In genomic region chr21:17783003-17783402, GRCh38 we compare ENCODE assay signal across 17 cellular contexts. TPM values are rescaled to one million over a fixed set of nuclear protein-coding genes. Genes with fewer than 3 reads are reported as not detected.
DNase-seq lines count a peak whose midpoint lies in the region; ATAC-seq, FAIRE-seq and TF ChIP-seq lines count a peak whose summit lies in the region.
"Had no signal": no experiment of that assay in that cellular context is flagged by ENCODE, and none has a peak within 500 bp of the region (broad histone marks: within the 10 kb centered on the region; RNA-seq: fewer than 3 reads in every experiment).

No MANE protein-coding gene starts in this region.

- H4K20me1 ChIP-seq in OCI-LY1 (ENCODE audit: insufficient read depth, low read length) (no peaks in the 10 kb centered on the region), GM12878 (ENCODE audit: control insufficient read depth, insufficient read depth) (no peaks in the 10 kb centered on the region)

- CTCF ChIA-PET in GM12878 (lab: Yijun Ruan, JAX): interaction anchor here (0.9 to 5.8 kb wide), 9 partner anchors 12 to 142 kb away, joined by 3 to 48 read pairs (median 3); partner anchors contain the start of gene C21orf91

- H3K4me3 ChIP-seq in OCI-LY1 (ENCODE audit: low read depth, low read length, poor library complexity, severe bottlenecking) (peak overlapping the region; percentile 51), GM12878 (peak overlapping the region; percentile 49)
- H3K4me3 ChIP-seq: prostate gland had no signal

- SMC1A ChIA-PET in GM12878 (lab: Charles Lee; ENCODE audit: uncharacterized antibody, unreplicated experiment): interaction anchor here (1.1 to 5.8 kb wide), 12 partner anchors 7 to 142 kb away, joined by 3 to 100 read pairs (median 12); partner anchors contain the start of gene C21orf91

- no peak for TF ChIP-seq RAD21 in GM12878 (IDR thresholded peaks at IDR 0.05; ENCODE audit: insufficient read depth, low read depth, low read length)

- H3K36me3 ChIP-seq in OCI-LY1 (ENCODE audit: insufficient read depth, low read length) (peaks cover 27% of the 10 kb centered on the region), GM12878 (ENCODE audit: control insufficient read depth in 2 of 2, insufficient read depth in 2 of 2, low read length in 1 of 2) (peaks cover 3 to 9% of the 10 kb centered on the region in 2 experiments; a peak in 3 of 4 replicates)
- H3K36me3 ChIP-seq: prostate gland had no signal

- intact Hi-C loops in GM12878 (cut with micrococcal nuclease; ENCODE audit: unreplicated experiment): loop anchor here (5.0 kb wide), 3 partner anchors 101 to 171 kb away; partner anchors contain the start of gene BTG3

- no peaks in the 10 kb centered on the region for H3K27me3 Mint-ChIP-seq in activated naive CD4-positive, alpha-beta T cell treated with anti-CD3 and anti-CD28 coated beads, Interleukin-2, amount 50 U/mL, for 24 hours
- H3K27me3 Mint-ChIP-seq: brain had no signal

- H3K36me3 Mint-ChIP-seq in activated naive CD4-positive, alpha-beta T cell treated with anti-CD3 and anti-CD28 coated beads, Interleukin-2, amount 50 U/mL, for 24 hours: peaks cover 14% of the 10 kb centered on the region

- POLR2A ChIA-PET in GM12878 (lab: Charles Lee): interaction anchor here (1.0 to 2.3 kb wide), 3 partner anchors 9 to 35 kb away, joined by 4 to 13 read pairs (median 4); partner anchors contain the start of gene C21orf91

- H3K4me2 ChIP-seq in OCI-LY1 (ENCODE audit: low read length) (peak overlapping the region; percentile 91), GM12878 (ENCODE audit: control insufficient read depth, insufficient read depth) (peak overlapping the region; percentile 87)

- no peak for TF ChIP-seq EP300 in GM12878 (IDR thresholded peaks at IDR 0.05; ENCODE audit: borderline replicate concordance in 1 of 2, control insufficient read depth in 1 of 2, low read depth in 2 of 2, low read length in 2 of 2)

- no peak overlapping the region for H2AFZ ChIP-seq in OCI-LY1 (ENCODE audit: low read length)
- H2AFZ ChIP-seq in GM12878 (ENCODE audit: control insufficient read depth, low read depth, low read length): no peak overlapping the region

- RAD21 ChIA-PET in GM12878 (lab: Charles Lee; ENCODE audit: unreplicated experiment): interaction anchor here (0.7 to 5.8 kb wide), 9 partner anchors 10 to 173 kb away, joined by 3 to 72 read pairs (median 5); partner anchors contain the start of gene C21orf91

- no peaks in the 10 kb centered on the region for H3K9me2 ChIP-seq in OCI-LY1 (ENCODE audit: low read depth, low read length)

- H3K9me3 Mint-ChIP-seq in activated naive CD4-positive, alpha-beta T cell treated with anti-CD3 and anti-CD28 coated beads, Interleukin-2, amount 50 U/mL, for 24 hours: no peaks in the 10 kb centered on the region
- H3K9me3 Mint-ChIP-seq: brain; dendritic cell treated with granulocyte-macrophage colony-stimulating factor and Interleukin-4, amounts not matched to agents 40 ng/mL and 50 ng/mL, for 4 days had no signal

- H3K27ac ChIP-seq in OCI-LY1 (ENCODE audit: low read depth, low read length, poor library complexity, severe bottlenecking) (peak overlapping the region; percentile 97), GM12878 (ENCODE audit: control insufficient read depth, insufficient read depth) (peak overlapping the region; percentile 91)
- H3K27ac ChIP-seq: prostate gland had no signal

- H3K79me2 ChIP-seq in OCI-LY1 (ENCODE audit: insufficient read depth, low read length) (no peaks in the 10 kb centered on the region), GM12878 (ENCODE audit: control insufficient read depth, insufficient read depth, low read length) (no peaks in the 10 kb centered on the region)

- FAIRE-seq in GM12878 (lab: Jason Lieb, UNC): no peak

- peak overlapping the region; percentile 76 for H3K4me3 Mint-ChIP-seq in activated naive CD4-positive, alpha-beta T cell treated with anti-CD3 and anti-CD28 coated beads, Interleukin-2, amount 50 U/mL, for 24 hours
- H3K4me3 Mint-ChIP-seq: brain, nephron had no signal

- ATAC-seq in GM12878 (no peak), GM21381 (IDR thresholded peaks at IDR 0.05; ENCODE audit: unreplicated experiment) (no peak)
- ATAC-seq: HCT116 had no signal

- no peak for TF ChIP-seq POLR2A in GM12878 (IDR thresholded peaks at IDR 0.05; ENCODE audit: low read depth, low read length)

- H3K27me3 ChIP-seq in OCI-LY1 (ENCODE audit: insufficient read depth, low read length) (no peaks in the 10 kb centered on the region), GM12878 (replicated peaks in 1 of 2; ENCODE audit: control insufficient read depth in 2 of 2, insufficient read depth in 2 of 2, low read length in 1 of 2) (no peaks in the 10 kb centered on the region)

- H3K4me1 Mint-ChIP-seq in activated naive CD4-positive, alpha-beta T cell treated with anti-CD3 and anti-CD28 coated beads, Interleukin-2, amount 50 U/mL, for 24 hours: peaks cover 94% of the 10 kb centered on the region
- H3K4me1 Mint-ChIP-seq: brain, nephron had no signal

- H3K9me3 ChIP-seq in OCI-LY1 (ENCODE audit: low read length) (0 out of 2 replicates have a peak, but pooled peaks cover 8% of the 10 kb centered on the region), GM12878 (replicated peaks; ENCODE audit: control insufficient read depth, insufficient read depth, low read length) (peaks cover 2% of the 10 kb centered on the region; the same call in 2 of the 3 replicates)
- H3K9me3 ChIP-seq: prostate gland had no signal

- TF ChIP-seq CTCF in OCI-LY1 (IDR thresholded peaks at IDR 0.05; ENCODE audit: low read length): no peak
- TF ChIP-seq CTCF in GM12878 (IDR thresholded peaks at IDR 0.05 in 2 of 3, conservative IDR thresholded peaks at IDR 0.05 in 1 of 3; ENCODE audit: control insufficient read depth in 2 of 3, extremely low read depth in 1 of 3, insufficient read depth in 1 of 3, low read depth in 3 of 3, low read length in 3 of 3): no peak

- 0 out of 2 replicates have a peak, but pooled peaks cover 9% of the 10 kb centered on the region for H3F3A ChIP-seq in OCI-LY1 (ENCODE audit: insufficient read depth, low read length)

- BruUV-seq in GM12878 (replicated peaks; lab: Mats Ljungman, UMichigan): no TSS peak

- peaks cover 51% of the 10 kb centered on the region for H3K4me1 ChIP-seq in OCI-LY1 (ENCODE audit: insufficient read depth, low read length, severe bottlenecking)
- peaks cover 71% of the 10 kb centered on the region for H3K4me1 ChIP-seq in GM12878 (ENCODE audit: control insufficient read depth, insufficient read depth, low read length)
- H3K4me1 ChIP-seq: prostate gland had no signal

- peak overlapping the region; percentile 63 for H3K9ac ChIP-seq in OCI-LY1 (ENCODE audit: low read length)
- peak overlapping the region; percentile 59 for H3K9ac ChIP-seq in GM12878 (ENCODE audit: control insufficient read depth, insufficient read depth, low read length)

- in situ Hi-C loops in GM12878 (cut with MboI): loop anchor here (5.0 kb wide), 1 partner anchor 171 kb away; the partner anchor contains the start of gene BTG3

- peak overlapping the region; percentile 96 for H3K27ac Mint-ChIP-seq in activated naive CD4-positive, alpha-beta T cell treated with anti-CD3 and anti-CD28 coated beads, Interleukin-2, amount 50 U/mL, for 24 hours
- H3K27ac Mint-ChIP-seq: brain, nephron had no signal

- DNase-seq in activated naive CD4-positive, alpha-beta T cell (lab: John Stamatoyannopoulos, UW): no peak
- no peak for DNase-seq in GM12878 (ENCODE audit: low read depth, low spot score)
- DNase-seq in NCI-H524 treated with DMSO at 0.1 percent for 48 hours (lab: John Stamatoyannopoulos, UW): no peak
- no peak for DNase-seq in NCI-H345 treated with DMSO at 0.1 percent for 48 hours (lab: John Stamatoyannopoulos, UW; ENCODE audit: unreplicated experiment)
- DNase-seq in stimulated activated naive CD4-positive, alpha-beta T cell (lab: John Stamatoyannopoulos, UW): no peak
- DNase-seq: GF-D8, NCI-H1694, NCI-H226, Right ventricle myocardium superior had no signal

- WGBS in GM12878 (ENCODE audit: insufficient coverage, insufficient replicate concordance, low lambda C conversion rate, missing lambda C conversion rate): 73% methylated on average over 3 of the region's 3 CpGs

TF ChIP-seq in GM12878, 131 proteins besides CTCF, POLR2A, EP300 and RAD21 (continues in another document):
- TF ChIP-seq BACH1 (IDR thresholded peaks at IDR 0.05; ENCODE audit: borderline replicate concordance) (no peak), STAT3 (IDR thresholded peaks at IDR 0.05; ENCODE audit: low read depth, low read length) (no peak), EZH2 (IDR thresholded peaks at IDR 0.05; ENCODE audit: borderline replicate concordance, control insufficient read depth, low read depth, low read length) (no peak), RUNX3 (IDR thresholded peaks at IDR 0.05; ENCODE audit: low read length) (no peak), POU2F2 (IDR thresholded peaks at IDR 0.05; ENCODE audit: borderline replicate concordance, low read depth, low read length) (no peak), CBX5 (IDR thresholded peaks at IDR 0.05; ENCODE audit: low read depth) (no peak), ZNF622 (IDR thresholded peaks at IDR 0.05) (no peak), POLR2AphosphoS2 (IDR thresholded peaks at IDR 0.05; ENCODE audit: low read depth, low read length) (no peak)

RNA-seq across cellular contexts. Expression of gene C21orf91, which starts 36.2 kb away (rescaled TPM):
- total RNA-seq in GM12878 (2013; cell fraction: nucleolus; rRNA removed): 143 and 151 TPM in 2 replicates
- 19.6 and 22.6 TPM in 2 replicates for total RNA-seq in GM12878 (2014; rRNA removed)
- 30.0 and 31.9 TPM in 2 replicates for total RNA-seq in GM12878 (2014; rRNA removed; fragmentation: Illumina TruSeq; extraction: Trizol)
- 35.4 and 35.7 TPM in 2 replicates for total RNA-seq in GM12878 (2021)
- polyA plus RNA-seq in GM12878 (2011; ENCODE audit: low read depth): 8.0 TPM
- polyA plus RNA-seq in GM12878 (2011; rRNA removed): 40.3 and 73.5 TPM in 2 replicates
- polyA plus RNA-seq in GM12878 (2011; cell fraction: cytosol; rRNA removed): 13.5 and 14.6 TPM in 2 replicates
- 21.4 and 22.2 TPM in 2 replicates for polyA plus RNA-seq in GM12878 (2011; cell fraction: nucleus; rRNA removed)
- polyA plus RNA-seq in GM12878 (2012): 11.7 and 15.0 TPM in 2 replicates
- 32.4 and 44.5 TPM in 2 replicates for polyA plus RNA-seq in GM12878 (2014; fragmentation: Illumina TruSeq; extraction: Trizol)
- 10 to 100 TPM in 1 of 2 experiments, 1 to 10 TPM in 1; 9.3 to 14.4 TPM for polyA plus RNA-seq in GM12878 (2014; fragmentation: Nextera tagmentation; extraction: Ambion mirVana)
- 20.0 and 24.4 TPM in 2 replicates for polyA plus RNA-seq in GM12878 (2014; rRNA removed)
- polyA plus RNA-seq in GM12878 (2016; fragmentation: Nextera tagmentation; extraction: Ambion mirVana): 10 to 100 TPM; 29.5 to 36.0 TPM
- polyA minus RNA-seq in GM12878 (2011; rRNA and poly(A)+ RNA removed): 41.7 and 53.1 TPM in 2 replicates
- 21.0 and 26.7 TPM in 2 replicates for polyA minus RNA-seq in GM12878 (2011; cell fraction: cytosol; rRNA and poly(A)+ RNA removed)
- 47.8 and 86.4 TPM in 2 replicates for polyA minus RNA-seq in GM12878 (2011; cell fraction: nucleus; rRNA and poly(A)+ RNA removed)
